9 cellular contexts compared by ENCODE assay signal in genomic region chr2:85999131-85999831, GRCh38.
DNase-seq lines count a peak whose midpoint lies in the region; ATAC-seq and TF ChIP-seq lines count a peak whose summit lies in the region.
"Had no signal": no experiment of that assay in that cellular context is flagged by ENCODE, and none has a peak within 500 bp of the region (broad histone marks: within the 10 kb centered on the region; RNA-seq: fewer than 3 reads in every experiment).

No MANE protein-coding gene starts in this region.

- H3K4me1 Mint-ChIP-seq in CD14-positive monocyte, result peaks cover 85% of the 10 kb centered on the region

- DNase-seq in CD14-positive monocyte (ENCODE audit: low spot score) (no peak), fibroblast of peridontal ligament (ENCODE audit: extremely low read depth) (peak; percentile 80), smooth muscle cell (lab: John Stamatoyannopoulos, UW; ENCODE audit: unreplicated experiment) (no peak), ecto neural progenitor cell (ENCODE audit: low spot score) (no peak), DMS53 (lab: John Stamatoyannopoulos, UW) (no peak)
- DNase-seq in activated CD4-positive, alpha-beta T cell treated with anti-CD3 and anti-CD28 coated beads, Interleukin-2, amount 50 U/mL, for 48 hours, result peak; percentile 33 to 51

- WGBS in smooth muscle cell (ENCODE audit: low lambda C conversion rate), result 66% methylated on average over 8 of the region's 8 CpGs

- no peak overlapping the region for H3K4me3 ChIP-seq in smooth muscle cell

- intact Hi-C loops in CD14-positive monocyte (cut with micrococcal nuclease), result loop anchor here in 1 of 2 donors (5.0 kb wide), 1 partner anchor 33 kb away; no protein-coding TSS in a partner anchor

- H3K27me3 Mint-ChIP-seq in CD14-positive monocyte (ENCODE audit: low read depth in 3 of 3), result peaks cover 0 to 5% (median 3%) of the 10 kb centered on the region in 3 donors

- TF ChIP-seq CTCF in CD14-positive monocyte (IDR thresholded peaks at IDR 0.05) (no peak), smooth muscle cell (IDR thresholded peaks at IDR 0.05; ENCODE audit: borderline replicate concordance, insufficient read depth, poor library complexity, severe bottlenecking) (no peak)

- peaks cover 2 to 10% of the 10 kb centered on the region in 2 donors for H3K36me3 Mint-ChIP-seq in CD14-positive monocyte

- H2AFZ ChIP-seq in smooth muscle cell (ENCODE audit: low read depth), result peak overlapping the region; percentile 40

- H3K4me2 ChIP-seq in smooth muscle cell, result peak overlapping the region; percentile 66

- H3K9ac ChIP-seq in smooth muscle cell (ENCODE audit: low read depth), result no peak overlapping the region

- H3K27ac Mint-ChIP-seq in CD14-positive monocyte, result peak overlapping the region; percentile 81 to 95 (median 92)

- H3K9me3 ChIP-seq in smooth muscle cell (replicated peaks; ENCODE audit: low read depth), result no peaks in the 10 kb centered on the region

- H3K4me1 ChIP-seq in smooth muscle cell (ENCODE audit: low read depth), result peaks cover 11% of the 10 kb centered on the region
- H3K4me1 ChIP-seq: foreskin keratinocyte had no signal

- peak overlapping the region; percentile 67 for H3K27ac ChIP-seq in smooth muscle cell (ENCODE audit: low read depth)
- H3K27ac ChIP-seq: foreskin keratinocyte had no signal

- H3K36me3 ChIP-seq in smooth muscle cell (ENCODE audit: low read depth), result no peaks in the 10 kb centered on the region

- no peaks in the 10 kb centered on the region for H3K27me3 ChIP-seq in smooth muscle cell (ENCODE audit: low read depth)
- H3K27me3 ChIP-seq: foreskin keratinocyte had no signal

- ATAC-seq in GM19397 (IDR thresholded peaks at IDR 0.05; ENCODE audit: unreplicated experiment) (peak; percentile 75), HG03520 (IDR thresholded peaks at IDR 0.05; ENCODE audit: unreplicated experiment) (peak; percentile 80)
- ATAC-seq: foreskin keratinocyte had no signal

- no peaks in the 10 kb centered on the region for H3K79me2 ChIP-seq in smooth muscle cell (ENCODE audit: low read depth)

- peaks cover 0 to 2% (median 0%) of the 10 kb centered on the region in 7 donors for H3K9me3 Mint-ChIP-seq in CD14-positive monocyte

- H3K4me3 Mint-ChIP-seq in CD14-positive monocyte, result peak overlapping the region; percentile 1 to 67

- H4K20me1 ChIP-seq in smooth muscle cell (ENCODE audit: low read depth), result no peaks in the 10 kb centered on the region

- peaks cover 14% of the 10 kb centered on the region for H3F3A ChIP-seq in smooth muscle cell (ENCODE audit: low read depth)

Comparison
In these comparisons a context has a peak if more than half of its experiments do, and no peak if none do; other contexts are left out.
1. DNase-seq: peak in activated CD4-positive, alpha-beta T cell treated with anti-CD3 and anti-CD28 coated beads, Interleukin-2, amount 50 U/mL, for 48 hours (2 of 2) and fibroblast of peridontal ligament (single experiment); none in CD14-positive monocyte (single experiment), smooth muscle cell (single experiment), ecto neural progenitor cell (single experiment) and DMS53 (single experiment).